Comparison of ENCODE assay signal across 24 cellular contexts in the genomic region with DNA sequence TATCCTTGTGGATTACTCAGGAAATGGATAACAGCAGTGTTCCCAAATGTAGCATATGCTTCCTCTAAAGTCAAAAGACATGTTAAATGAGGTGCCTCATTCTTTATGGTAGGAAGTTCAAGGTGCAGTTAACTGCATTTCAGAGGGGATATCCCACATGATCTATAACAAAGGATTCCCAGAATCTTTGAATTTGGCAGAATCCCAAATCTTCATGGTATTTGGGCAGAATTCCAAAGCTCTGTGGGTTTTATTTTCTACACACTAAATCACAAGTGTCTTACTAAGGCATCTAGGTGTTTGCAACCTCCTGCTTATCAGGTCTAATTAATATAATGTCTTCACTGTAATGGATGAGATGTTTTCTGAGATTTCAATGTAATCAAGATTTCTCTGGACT.
DNase-seq lines count a peak whose midpoint lies in the region; TF ChIP-seq lines count a peak whose summit lies in the region.
"Had no signal": no experiment of that assay in that cellular context is flagged by ENCODE, and none has a peak within 500 bp of the region (broad histone marks: within the 10 kb centered on the region; RNA-seq: fewer than 3 reads in every experiment).

No MANE protein-coding gene starts in this region.

- H3K4me3 Mint-ChIP-seq in type B pancreatic cell, result no peak overlapping the region
- H3K4me3 Mint-ChIP-seq: CD4-positive, CD25-positive, alpha-beta regulatory T cell; H9; HFFc6; IgD-negative memory B cell had no signal

- H3K4me1 Mint-ChIP-seq in type B pancreatic cell (ENCODE audit: unreplicated experiment), result peaks cover 9% of the 10 kb centered on the region
- H3K4me1 Mint-ChIP-seq: CD4-positive, CD25-positive, alpha-beta regulatory T cell had no signal

- no peaks in the 10 kb centered on the region for H3K27me3 Mint-ChIP-seq in type B pancreatic cell
- H3K27me3 Mint-ChIP-seq: CD4-positive, CD25-positive, alpha-beta regulatory T cell; IgD-negative memory B cell had no signal

- H3K36me3 ChIP-seq in H7 (replicated peaks; ENCODE audit: control insufficient read depth, insufficient read depth, low read length), result no peaks in the 10 kb centered on the region
- H3K36me3 ChIP-seq: BLaER1, SJSA1 had no signal

- H3K27me3 ChIP-seq in H7 (ENCODE audit: control insufficient read depth, insufficient read depth, low read length), result no peaks in the 10 kb centered on the region
- H3K27me3 ChIP-seq: BLaER1, SJSA1 had no signal

- TF ChIP-seq CTCF in retinal pigment epithelial cell (conservative IDR thresholded peaks at IDR 0.05; ENCODE audit: low read depth, low read length), result no peak
- no peak for TF ChIP-seq CTCF in type B pancreatic cell (conservative IDR thresholded peaks at IDR 0.05)

- DNase-seq in NCI-H1105 treated with DMSO at 0.1 percent for 48 hours (lab: John Stamatoyannopoulos, UW) (peak; percentile 8), NCI-H1105 (lab: John Stamatoyannopoulos, UW) (no peak), amniotic epithelial cell (ENCODE audit: low read depth) (peak; percentile 8), dermis microvascular lymphatic vessel endothelial cell (ENCODE audit: low read depth in 2 of 2) (peak; percentile 1 to 10), retinal pigment epithelial cell (ENCODE audit: low read depth) (peak; percentile 29), SKM-1 treated with dmso at 0.1 percent for 144 hours (lab: John Stamatoyannopoulos, UW; ENCODE audit: unreplicated experiment) (no peak), type B pancreatic cell (ENCODE audit: extremely low spot score, unreplicated experiment) (no peak), H7 (no peak)
- DNase-seq: ACHN; CD4-positive, CD25-positive, alpha-beta regulatory T cell; DMS53; GM23248; H9; HFFc6; NCI-H1092 treated with DMSO at 0.1 percent for 48 hours; NCI-H146; NCI-H1930; NCI-H2107; NCI-H526 treated with DMSO at 0.1 percent for 48 hours; Right ventricle myocardium superior; RPMI8226 had no signal

- no peak overlapping the region for H3K27ac Mint-ChIP-seq in type B pancreatic cell
- H3K27ac Mint-ChIP-seq: CD4-positive, CD25-positive, alpha-beta regulatory T cell; H9; HFFc6; IgD-negative memory B cell had no signal

- H3K4me3 ChIP-seq in retinal pigment epithelial cell (ENCODE audit: low read length), result no peak overlapping the region
- H3K4me3 ChIP-seq in H7 (ENCODE audit: insufficient read depth, low read depth, low read length), result no peak overlapping the region
- H3K4me3 ChIP-seq: BLaER1, GM23248, SJSA1 had no signal

- no peaks in the 10 kb centered on the region for H3K36me3 Mint-ChIP-seq in type B pancreatic cell
- H3K36me3 Mint-ChIP-seq: CD4-positive, CD25-positive, alpha-beta regulatory T cell; IgD-negative memory B cell had no signal

- H3K9me3 Mint-ChIP-seq in type B pancreatic cell, result peaks cover 5% of the 10 kb centered on the region
- H3K9me3 Mint-ChIP-seq: H9 had no signal

Comparison
In these comparisons a context has a peak if more than half of its experiments do, and no peak if none do; other contexts are left out.
1. DNase-seq: peak in NCI-H1105 treated with DMSO at 0.1 percent for 48 hours (single experiment), amniotic epithelial cell (single experiment), dermis microvascular lymphatic vessel endothelial cell (2 of 2) and retinal pigment epithelial cell (single experiment); none in NCI-H1105 (single experiment), SKM-1 treated with dmso at 0.1 percent for 144 hours (single experiment), type B pancreatic cell (single experiment) and H7 (single experiment).